8 cellular contexts compared by ENCODE assay signal in the genomic region with DNA sequence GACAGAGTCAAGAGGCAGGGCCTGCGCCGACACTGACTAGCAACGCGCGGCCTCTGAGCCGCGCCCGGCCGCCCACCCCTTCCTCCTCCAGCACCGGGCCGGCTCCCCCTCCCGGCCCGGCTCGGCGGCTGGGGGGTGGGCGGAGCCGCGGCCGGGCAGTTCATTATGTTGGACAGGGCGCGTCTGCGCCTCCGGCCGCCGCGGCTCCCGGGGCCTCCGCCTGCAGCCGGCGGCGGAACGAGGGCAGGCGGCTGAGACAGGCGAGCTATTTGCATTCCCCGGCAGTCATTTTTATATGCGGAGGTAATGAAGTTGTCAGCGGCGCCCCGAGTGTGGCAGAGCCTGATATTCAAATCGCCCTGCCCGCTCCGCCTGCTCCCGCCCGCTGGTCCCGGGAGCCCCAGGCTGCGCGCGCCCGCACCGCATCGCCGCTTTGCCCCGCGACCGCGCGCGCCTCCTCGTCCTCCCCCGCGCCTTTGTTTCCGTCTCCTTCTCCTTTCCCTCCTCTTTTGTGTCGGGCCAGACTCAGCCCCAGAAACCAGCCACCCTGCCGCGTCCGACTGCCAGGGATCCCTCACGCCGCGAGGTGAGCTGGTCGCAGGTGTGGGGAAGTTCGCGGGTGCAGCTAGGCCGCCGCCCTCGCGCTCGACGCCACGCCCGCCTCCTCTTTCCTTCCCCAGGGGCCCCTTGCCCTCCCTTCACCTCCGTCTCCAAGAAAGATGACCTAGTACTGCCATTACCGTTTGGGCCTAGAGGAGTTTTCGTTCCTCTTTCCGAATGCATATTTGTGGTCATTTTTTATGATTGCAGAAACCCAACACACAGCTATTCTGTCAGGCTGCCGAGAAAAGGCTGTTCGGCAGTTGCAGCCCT.
A peak's percentile ranks its signal among the peaks of the same experiment; 100 is the strongest.
DNase-seq lines count a peak whose midpoint lies in the region; ATAC-seq and TF ChIP-seq lines count a peak whose summit lies in the region.

No MANE protein-coding gene starts in this region.

- 0% methylated on average over 50 to 86 of the region's 86 CpGs for WGBS in ovary, 3 donors

- peaks cover 10% of the 10 kb centered on the region for H3K4me1 Mint-ChIP-seq in activated naive CD8-positive, alpha-beta T cell (ENCODE audit: low read depth)

- no peaks in the 10 kb centered on the region for H3K36me3 Mint-ChIP-seq in activated naive CD8-positive, alpha-beta T cell

- ATAC-seq in GM21423 (IDR thresholded peaks at IDR 0.05; ENCODE audit: unreplicated experiment): peak; percentile 91

- H3K27ac Mint-ChIP-seq in activated naive CD8-positive, alpha-beta T cell: no peak overlapping the region

- no peak for TF ChIP-seq POLR2A in ovary (IDR thresholded peaks at IDR 0.05)

- TF ChIP-seq EP300 in ovary (IDR thresholded peaks at IDR 0.05): no peak

- H3K4me3 ChIP-seq in ovary: peak overlapping the region; percentile 56

- DNase-seq in EH (ENCODE audit: low read depth) (peak; percentile 55), HT-29 (ENCODE audit: low spot score) (peak; percentile 20), OCI-M1 (lab: John Stamatoyannopoulos, UW) (peak; percentile 61), cardiac septum (ENCODE audit: low spot score) (peak; percentile 83), ovary (peak; percentile 29 to 71 (median 61)), activated gamma-delta T cell treated with Interleukin-2 at 50 U/mL for 16 hours (no peak)

- TF ChIP-seq CTCF in ovary (IDR thresholded peaks at IDR 0.05): no peak

- H3K36me3 ChIP-seq in ovary: no peaks in the 10 kb centered on the region

- intact Hi-C loops in cardiac septum (cut with DNase I): no loop called here
- intact Hi-C loops in ovary (cut with DNase I): no loop called here

- peak overlapping the region in 1 of 2 donors; percentile 58 for H3K27ac ChIP-seq in ovary

- H3K9me3 ChIP-seq in ovary: no peaks in the 10 kb centered on the region

- H3K27me3 Mint-ChIP-seq in activated naive CD8-positive, alpha-beta T cell: peaks cover 43% of the 10 kb centered on the region

- H3K9me3 Mint-ChIP-seq in activated naive CD8-positive, alpha-beta T cell (ENCODE audit: low read depth): no peaks in the 10 kb centered on the region

- H3K4me1 ChIP-seq in ovary (ENCODE audit: insufficient read depth): peaks cover 2% of the 10 kb centered on the region

- no peaks in the 10 kb centered on the region for H3K27me3 ChIP-seq in ovary

- H3K4me3 Mint-ChIP-seq in activated naive CD8-positive, alpha-beta T cell: peak overlapping the region; percentile 91
